Comparison of ENCODE assay signal across 9 cellular contexts in the genomic region with DNA sequence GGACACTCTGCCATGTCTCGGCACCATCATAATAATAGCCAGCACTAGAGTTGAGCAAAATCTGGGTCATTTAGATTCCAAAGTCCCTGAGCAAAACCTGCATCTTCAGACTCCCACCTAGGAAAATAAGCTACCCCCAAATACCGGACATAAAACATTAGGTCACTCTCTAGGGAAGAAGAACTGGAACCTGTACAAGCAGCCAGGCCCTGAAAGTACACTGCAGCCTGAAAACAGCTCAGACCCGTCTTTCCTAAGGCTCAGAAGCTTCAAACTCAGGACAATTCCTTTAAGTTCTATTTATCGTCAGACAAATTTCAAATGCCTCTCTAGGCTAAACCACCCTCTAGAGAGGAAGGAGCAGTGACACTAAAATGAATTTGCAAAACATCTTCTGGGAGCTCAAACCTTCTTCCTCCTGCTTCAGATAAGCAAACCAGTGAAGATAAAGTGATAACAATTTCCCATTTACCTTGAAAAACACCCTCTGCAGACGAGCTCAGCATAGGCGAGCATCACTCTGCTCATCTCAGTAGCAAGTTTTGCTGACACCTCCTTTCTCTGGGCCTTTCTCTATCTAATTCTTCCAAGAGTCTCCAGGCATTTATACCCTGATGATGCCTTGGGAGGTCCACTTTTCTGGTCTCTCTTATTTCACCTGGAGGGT. TPM values are rescaled to one million over a fixed set of nuclear protein-coding genes. Genes with fewer than 3 reads are reported as not detected.
A peak's percentile ranks its signal among the peaks of the same experiment; 100 is the strongest.
DNase-seq lines count a peak whose midpoint lies in the region; ATAC-seq, FAIRE-seq and TF ChIP-seq lines count a peak whose summit lies in the region.
"Had no signal": no experiment of that assay in that cellular context is flagged by ENCODE, and none has a peak within 500 bp of the region (broad histone marks: within the 10 kb centered on the region; RNA-seq: fewer than 3 reads in every experiment).

No MANE protein-coding gene starts in this region.

- H3K4me1 Mint-ChIP-seq in IgD-negative memory B cell: peaks cover 46 to 78% (median 65%) of the 10 kb centered on the region in 3 donors

- H3K36me3 Mint-ChIP-seq in IgD-negative memory B cell: peaks cover 4% of the 10 kb centered on the region

- no peak for TF ChIP-seq POLR2A in esophagus muscularis mucosa (IDR thresholded peaks at IDR 0.05; ENCODE audit: low read depth)

- H3K9me3 Mint-ChIP-seq in IgD-negative memory B cell: no peaks in the 10 kb centered on the region

- intact Hi-C loops in esophagus muscularis mucosa (cut with DNase I): no loop called here

- TF ChIP-seq CTCF in esophagus muscularis mucosa (IDR thresholded peaks at IDR 0.05): no peak

- H3K4me3 ChIP-seq in esophagus muscularis mucosa (peak overlapping the region; percentile 6 to 32 (median 16)), skeletal muscle tissue (ENCODE audit: low read length in 3 of 3) (no peak overlapping the region)

- no peak for TF ChIP-seq EP300 in esophagus muscularis mucosa (IDR thresholded peaks at IDR 0.05)

- H3K4me1 ChIP-seq in esophagus muscularis mucosa (peaks cover 48 to 97% (median 90%) of the 10 kb centered on the region in 4 donors), skeletal muscle tissue (ENCODE audit: control insufficient read depth in 3 of 3, insufficient read depth in 3 of 3, low read length in 3 of 3) (peaks cover 12 to 25% (median 21%) of the 10 kb centered on the region in 3 donors)

- DNase-seq in esophagus muscularis mucosa (ENCODE audit: extremely low spot score) (no peak), HuH-7 (ENCODE audit: low spot score) (no peak), AG08396 (ENCODE audit: low spot score) (no peak), NCI-H774 (lab: John Stamatoyannopoulos, UW) (no peak), HTR-8/SVneo (ENCODE audit: insufficient read length, low spot score) (no peak)
- DNase-seq: NCI-H1930 had no signal

- H3K27me3 Mint-ChIP-seq in IgD-negative memory B cell: peaks cover 1% of the 10 kb centered on the region

- peak overlapping the region; percentile 18 to 88 (median 66) for H3K4me3 Mint-ChIP-seq in IgD-negative memory B cell

- peak overlapping the region; percentile 13 to 99 (median 43) for H3K27ac Mint-ChIP-seq in IgD-negative memory B cell

- H3K36me3 ChIP-seq in esophagus muscularis mucosa: peaks cover 0 to 11% (median 7%) of the 10 kb centered on the region in 4 donors
- H3K36me3 ChIP-seq in skeletal muscle tissue (ENCODE audit: control insufficient read depth in 3 of 3, insufficient read depth in 3 of 3, low read length in 3 of 3): peaks cover 0 to 4% (median 4%) of the 10 kb centered on the region in 3 donors

- 23% methylated on average over 6 of the region's 6 CpGs for WGBS in esophagus muscularis mucosa

- no peaks in the 10 kb centered on the region for H3K27me3 ChIP-seq in esophagus muscularis mucosa
- no peaks in the 10 kb centered on the region for H3K27me3 ChIP-seq in skeletal muscle tissue (ENCODE audit: control insufficient read depth in 3 of 3, insufficient read depth in 3 of 3, low read length in 3 of 3)

- H3K9me3 ChIP-seq in esophagus muscularis mucosa: no peaks in the 10 kb centered on the region
- no peaks in the 10 kb centered on the region for H3K9me3 ChIP-seq in skeletal muscle tissue (ENCODE audit: control insufficient read depth in 3 of 3, low read length in 3 of 3)

- H3K27ac ChIP-seq in esophagus muscularis mucosa (replicated peaks in 1 of 4): peak overlapping the region; percentile 84 to 88 (median 87)
- peak overlapping the region; percentile 38 for H3K27ac ChIP-seq in skeletal muscle tissue (ENCODE audit: low read depth, low read length)

- H3K9ac ChIP-seq in skeletal muscle tissue (ENCODE audit: low read depth in 1 of 3, low read length in 3 of 3): no peak overlapping the region

- ATAC-seq in GM19452 (IDR thresholded peaks at IDR 0.05; ENCODE audit: unreplicated experiment): peak; percentile 4

- no peak for FAIRE-seq in HTR-8/SVneo (lab: Jason Lieb, UNC)

RNA-seq across cellular contexts. Expression of a gene that starts 34.0 kb away (rescaled TPM):
- polyA plus RNA-seq in IgD-negative memory B cell: 45.1 TPM
- total RNA-seq in esophagus muscularis mucosa (10 to 100 TPM; 25.0 to 43.6 (median 28.1) TPM), skeletal muscle tissue (14.1 TPM)

Comparison
In these comparisons a context has a peak if more than half of its experiments do, and no peak if none do; other contexts are left out.
1. H3K4me3 ChIP-seq: peak in esophagus muscularis mucosa (4 of 4); none in skeletal muscle tissue (0 of 3).